8 cellular contexts compared by ENCODE assay signal in genomic region chr6:142926494-142927273, GRCh38. TPM values are rescaled to one million over a fixed set of nuclear protein-coding genes. Genes with fewer than 3 reads are reported as not detected.
DNase-seq lines count a peak whose midpoint lies in the region; ATAC-seq and TF ChIP-seq lines count a peak whose summit lies in the region.

No MANE protein-coding gene starts in this region.

- TF ChIP-seq POLR2A in testis (IDR thresholded peaks at IDR 0.05), result no peak

- peak overlapping the region; percentile 46 for H3K4me2 ChIP-seq in neural cell (ENCODE audit: low read length)

- ATAC-seq in GM18861 (IDR thresholded peaks at IDR 0.05; ENCODE audit: unreplicated experiment), result peak; percentile 81
- ATAC-seq in HG03045 (IDR thresholded peaks at IDR 0.05; ENCODE audit: unreplicated experiment), result peak; percentile 95

- no peaks in the 10 kb centered on the region for H3K36me3 ChIP-seq in neural cell (ENCODE audit: insufficient read depth, low read length)
- H3K36me3 ChIP-seq in testis (ENCODE audit: low read depth, missing control alignments), result no peaks in the 10 kb centered on the region

- TF ChIP-seq RAD21 in neural cell (conservative IDR thresholded peaks at IDR 0.05), result no peak

- no peak overlapping the region for H2AFZ ChIP-seq in neural cell (ENCODE audit: low read depth, low read length)

- 1% methylated on average over 30 to 75 of the region's 76 CpGs for WGBS in testis, 2 donors

- peak; percentile 22 for TF ChIP-seq EP300 in neural cell (conservative IDR thresholded peaks at IDR 0.05; ENCODE audit: poor library complexity, severe bottlenecking)

- H3K4me3 ChIP-seq in AG04449 (ENCODE audit: low read depth, low read length), result peak overlapping the region; percentile 62
- peak overlapping the region; percentile 59 to 64 for H3K4me3 ChIP-seq in foreskin fibroblast (ENCODE audit: low read depth in 1 of 2, low read length in 2 of 2)
- H3K4me3 ChIP-seq in neural cell (ENCODE audit: low read length), result peak overlapping the region; percentile 70
- H3K4me3 ChIP-seq in testis, result peak overlapping the region; percentile 67 to 72

- no peaks in the 10 kb centered on the region for H3K9me2 ChIP-seq in neural cell (ENCODE audit: insufficient read depth, low read length)

- peaks cover 13% of the 10 kb centered on the region for H3K79me2 ChIP-seq in neural cell (replicated peaks; ENCODE audit: insufficient read depth, low read length)

- no peak for TF ChIP-seq CTCF in AG04449 (IDR thresholded peaks at IDR 0.05; ENCODE audit: insufficient read depth, low read length, missing control alignments)
- no peak for TF ChIP-seq CTCF in foreskin fibroblast (IDR thresholded peaks at IDR 0.05; ENCODE audit: low read depth, low read length)
- TF ChIP-seq CTCF in neural cell (IDR thresholded peaks at IDR 0.05; ENCODE audit: poor library complexity, severe bottlenecking), result no peak
- TF ChIP-seq CTCF in testis (IDR thresholded peaks at IDR 0.05), result no peak

- peak overlapping the region; percentile 63 for H3K9ac ChIP-seq in neural cell (ENCODE audit: low read length)

- DNase-seq in AG04449 (ENCODE audit: low read depth, low spot score) (no peak), foreskin fibroblast (peak; percentile 88 to 93), testis (peak; percentile 90)
- peak; percentile 22 to 65 (median 44) for DNase-seq in activated naive CD4-positive, alpha-beta T cell (lab: John Stamatoyannopoulos, UW)

- no peaks in the 10 kb centered on the region for H3K4me1 ChIP-seq in testis

- no peaks in the 10 kb centered on the region for H3F3A ChIP-seq in neural cell (ENCODE audit: insufficient read depth, low read length, poor library complexity, severe bottlenecking)

- H3K27ac ChIP-seq in neural cell (ENCODE audit: low read length), result no peak overlapping the region
- H3K27ac ChIP-seq in testis, result peak overlapping the region; percentile 83 to 95

- H3K9me3 ChIP-seq in neural cell (ENCODE audit: low read length) (no peaks in the 10 kb centered on the region), testis (no peaks in the 10 kb centered on the region)

- POLR2A ChIA-PET in AG04449 (lab: Yijun Ruan, JAX), result interaction anchor here (1.1 kb wide), 1 partner anchor 20 kb away, joined by 3 read pairs; no protein-coding TSS in a partner anchor

- intact Hi-C loops in testis (cut with DNase I; ENCODE audit: low total_unique reads), result no loop called here

- H3K27me3 ChIP-seq in neural cell (ENCODE audit: insufficient read depth, low read depth, low read length) (peaks cover 29% of the 10 kb centered on the region), testis (no peaks in the 10 kb centered on the region)

- no peaks in the 10 kb centered on the region for H4K20me1 ChIP-seq in neural cell (ENCODE audit: insufficient read depth)

- CTCF ChIA-PET in AG04449 (lab: Yijun Ruan, JAX), result interaction anchor here (1.6 to 2.0 kb wide), 3 partner anchors 9 to 234 kb away, joined by 3 to 10 read pairs (median 7); no protein-coding TSS in a partner anchor

TF ChIP-seq in PFSK-1, 5 proteins besides CTCF, POLR2A, EP300 and RAD21:
- TF ChIP-seq TAF1 (IDR thresholded peaks at IDR 0.05; ENCODE audit: borderline replicate concordance, insufficient read depth, low read length), result no peak
- TF ChIP-seq REST (IDR thresholded peaks at IDR 0.05; ENCODE audit: insufficient read depth in 1 of 2, low read depth in 2 of 2, low read length in 2 of 2), result no peak
- peak; percentile 71 for TF ChIP-seq FOXP2 (optimal IDR thresholded peaks at IDR 0.05; ENCODE audit: borderline replicate concordance, extremely low read depth, extremely low read length, insufficient read depth)

TF ChIP-seq in neural cell, 6 proteins besides CTCF, POLR2A, EP300 and RAD21:
- TF ChIP-seq MXI1 (conservative IDR thresholded peaks at IDR 0.05; ENCODE audit: poor library complexity, severe bottlenecking) (peak; percentile 55), TAF1 (IDR thresholded peaks at IDR 0.05; ENCODE audit: low read depth) (no peak), REST (IDR thresholded peaks at IDR 0.05; ENCODE audit: borderline replicate concordance) (peak; percentile 33), EZH2 (IDR thresholded peaks at IDR 0.05; ENCODE audit: borderline replicate concordance, insufficient read depth, low read length, poor library complexity, severe bottlenecking) (no peak), POLR2AphosphoS5 (IDR thresholded peaks at IDR 0.05) (peak; percentile 30), SMC3 (conservative IDR thresholded peaks at IDR 0.05; ENCODE audit: poor library complexity) (peak; percentile 42)

RNA-seq across cellular contexts. Expression of gene HIVEP2, which starts 18.3 kb away (rescaled TPM):
- polyA plus RNA-seq in PFSK-1 (2012; ENCODE audit: insufficient read length, low read depth), result 0.23 TPM
- polyA plus RNA-seq in neural cell (6.0 and 6.9 TPM in 2 replicates), testis (ENCODE audit: insufficient read depth, low read depth, low replicate concordance) (4.7 TPM)
- polyA minus RNA-seq in neural cell, result 43.3 and 51.5 TPM in 2 replicates
- total RNA-seq in testis, result 10 to 100 TPM; 10.7 to 10.8 TPM
